16 cellular contexts compared by ENCODE assay signal in genomic region chr3:134003066-134003465, GRCh38. TPM values are rescaled to one million over a fixed set of nuclear protein-coding genes. Genes with fewer than 3 reads are reported as not detected.
DNase-seq lines count a peak whose midpoint lies in the region; ATAC-seq and TF ChIP-seq lines count a peak whose summit lies in the region.
"Had no signal": no experiment of that assay in that cellular context is flagged by ENCODE, and none has a peak within 500 bp of the region (broad histone marks: within the 10 kb centered on the region; RNA-seq: fewer than 3 reads in every experiment).

No MANE protein-coding gene starts in this region.

- no peak overlapping the region for H3K23ac ChIP-seq in trophoblast cell (ENCODE audit: low read length)

- H3K4me1 ChIP-seq in right atrium auricular region (no peaks in the 10 kb centered on the region), right cardiac atrium (ENCODE audit: control insufficient read depth, insufficient read depth, low read length) (no peaks in the 10 kb centered on the region), trophoblast cell (ENCODE audit: control insufficient read depth in 1 of 2, insufficient read depth in 2 of 2, low read length in 2 of 2) (peaks cover 36 to 47% of the 10 kb centered on the region in 2 experiments)

- TF ChIP-seq CTCF in right atrium auricular region (IDR thresholded peaks at IDR 0.05), result no peak

- H2BK120ac ChIP-seq in trophoblast cell (ENCODE audit: insufficient read depth, low read length, poor library complexity), result no peak overlapping the region

- peaks cover 16% of the 10 kb centered on the region for H3K79me1 ChIP-seq in trophoblast cell (ENCODE audit: low read length)

- no peak overlapping the region for H3K4me2 ChIP-seq in trophoblast cell (ENCODE audit: low read length)

- no peak overlapping the region for H3K27ac ChIP-seq in right atrium auricular region
- no peak overlapping the region for H3K27ac ChIP-seq in right cardiac atrium (ENCODE audit: low read length)
- peak overlapping the region; percentile 57 for H3K27ac ChIP-seq in trophoblast cell (ENCODE audit: low read depth, low read length)
- H3K27ac ChIP-seq: 22Rv1 had no signal

- DNase-seq in DMS53 (lab: John Stamatoyannopoulos, UW) (peak; percentile 13), DMS53 treated with DMSO at 0.1 percent for 48 hours (lab: John Stamatoyannopoulos, UW; ENCODE audit: unreplicated experiment) (no peak), right atrium auricular region (ENCODE audit: low spot score) (peak; percentile 50), right cardiac atrium (no peak), trophoblast cell (peak; percentile 95 to 96), NCI-H2081 treated with DMSO at 0.1 percent for 48 hours (lab: John Stamatoyannopoulos, UW) (no peak)
- DNase-seq in stimulated activated naive CD4-positive, alpha-beta T cell (lab: John Stamatoyannopoulos, UW), result no peak
- DNase-seq in activated T-cell treated with anti-CD3 and anti-CD28 coated beads, Interleukin-2, amount 50 U/mL, for 1 hour, result no peak
- DNase-seq: CD8-positive, alpha-beta T cell; COR-L47; DMS153; GF-D8 had no signal

- no peak overlapping the region for H2BK12ac ChIP-seq in trophoblast cell (ENCODE audit: low read length)

- H3K4me3 ChIP-seq in right atrium auricular region, result no peak overlapping the region
- no peak overlapping the region for H3K4me3 ChIP-seq in right cardiac atrium (ENCODE audit: low read length)
- no peak overlapping the region for H3K4me3 ChIP-seq in trophoblast cell (ENCODE audit: low read depth, low read length)

- H4K91ac ChIP-seq in trophoblast cell (ENCODE audit: low read depth, low read length), result peak overlapping the region; percentile 16

- no peak overlapping the region for H3K9ac ChIP-seq in trophoblast cell (ENCODE audit: low read length)

- WGBS in right cardiac atrium, result 94% methylated on average over 5 of the region's 5 CpGs
- no CpG with 5 or more reads among the region's 5 CpGs for WGBS in trophoblast cell (ENCODE audit: extremely low coverage, insufficient coverage, insufficient read length)

- H4K12ac ChIP-seq in trophoblast cell (ENCODE audit: low read depth, low read length), result no peak overlapping the region

- H2BK5ac ChIP-seq in trophoblast cell (ENCODE audit: low read depth, low read length, poor library complexity), result no peak overlapping the region

- ATAC-seq in right cardiac atrium, result no peak
- ATAC-seq: CD8-positive, alpha-beta T cell; HCT116 had no signal

- no peak overlapping the region for H2AFZ ChIP-seq in trophoblast cell (ENCODE audit: insufficient read depth, low read length, poor library complexity)

- H3K36me3 ChIP-seq in right atrium auricular region (no peaks in the 10 kb centered on the region), trophoblast cell (ENCODE audit: control insufficient read depth in 1 of 2, insufficient read depth in 2 of 2, low read length in 2 of 2) (peaks cover 13 to 16% of the 10 kb centered on the region in 2 experiments)

- H3K4ac ChIP-seq in trophoblast cell (ENCODE audit: low read depth, low read length), result no peak overlapping the region

- peaks cover 5% of the 10 kb centered on the region for H3K79me2 ChIP-seq in trophoblast cell (ENCODE audit: control insufficient read depth, insufficient read depth, low read length, poor library complexity)

- no peak overlapping the region for H3K18ac ChIP-seq in trophoblast cell (ENCODE audit: low read length)

- H3K14ac ChIP-seq in trophoblast cell (ENCODE audit: low read length), result no peak overlapping the region

- H3K9me3 ChIP-seq in right atrium auricular region (peaks cover 0 to 7% of the 10 kb centered on the region in 2 donors), right cardiac atrium (ENCODE audit: control insufficient read depth, low read length) (no peaks in the 10 kb centered on the region), trophoblast cell (ENCODE audit: insufficient read depth, low read depth, low read length) (no peaks in the 10 kb centered on the region)

- no peak overlapping the region for H4K8ac ChIP-seq in trophoblast cell (ENCODE audit: low read depth, low read length)

- no peak overlapping the region for H2AK5ac ChIP-seq in trophoblast cell (ENCODE audit: low read length)

- H3K27me3 ChIP-seq in right atrium auricular region (no peaks in the 10 kb centered on the region), right cardiac atrium (ENCODE audit: control insufficient read depth, insufficient read depth) (no peaks in the 10 kb centered on the region), trophoblast cell (ENCODE audit: insufficient read depth, low read length) (no peaks in the 10 kb centered on the region)

- intact Hi-C loops in right cardiac atrium (cut with DNase I), result no loop called here

RNA-seq across cellular contexts. Expression of gene SLCO2A1, which starts 26.7 kb away (rescaled TPM):
- total RNA-seq in right atrium auricular region, result 10 to 100 TPM; 15.1 to 36.4 TPM
- 100 to 1,000 TPM in 1 of 4 donors, 10 to 100 TPM in 3; 34.5 to 100 (median 43.7) TPM for total RNA-seq in right cardiac atrium
- 17.1 TPM for polyA plus RNA-seq in right cardiac atrium
- 416 and 421 TPM in 2 replicates for polyA plus RNA-seq in trophoblast cell (2013)
- total RNA-seq: A673; CD8-positive, alpha-beta T cell; HT-29 had no signal

Comparison
In these comparisons a context has a peak if more than half of its experiments do, and no peak if none do; other contexts are left out.
1. DNase-seq: peak in DMS53 (single experiment), right atrium auricular region (single experiment) and trophoblast cell (2 of 2); none in DMS53 treated with DMSO at 0.1 percent for 48 hours (single experiment), right cardiac atrium (0 of 3), NCI-H2081 treated with DMSO at 0.1 percent for 48 hours (single experiment), stimulated activated naive CD4-positive, alpha-beta T cell (0 of 6) and activated T-cell treated with anti-CD3 and anti-CD28 coated beads, Interleukin-2, amount 50 U/mL, for 1 hour (single experiment).